In the genomic region with DNA sequence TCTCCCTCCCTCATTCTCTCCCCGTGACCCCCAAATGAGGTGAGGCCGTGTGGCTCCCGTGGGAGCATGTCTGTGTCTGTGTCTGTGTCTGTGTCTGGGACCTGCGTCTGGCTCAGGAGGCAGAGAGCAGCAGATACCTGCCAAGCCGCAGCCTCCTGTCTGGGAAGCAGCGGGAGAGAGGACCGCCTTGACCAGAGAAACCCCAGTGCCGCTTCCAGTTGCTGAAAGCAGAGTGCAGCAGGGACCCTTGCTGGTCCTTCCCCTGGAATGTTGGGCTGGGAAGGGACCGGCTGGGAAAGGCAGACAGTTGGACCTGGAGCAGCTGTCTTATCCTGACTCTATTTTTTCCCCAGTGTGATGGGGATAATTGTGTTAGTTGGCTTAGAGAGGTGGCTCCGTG, we compare ENCODE assay signal across 1 cellular context.
TF ChIP-seq lines count a peak whose summit lies in the region.

No MANE protein-coding gene starts in this region.

TF ChIP-seq in GM23338, 12 proteins besides CTCF, POLR2A, EP300 and RAD21 (continued from another document):
- TF ChIP-seq, protein P1, sequence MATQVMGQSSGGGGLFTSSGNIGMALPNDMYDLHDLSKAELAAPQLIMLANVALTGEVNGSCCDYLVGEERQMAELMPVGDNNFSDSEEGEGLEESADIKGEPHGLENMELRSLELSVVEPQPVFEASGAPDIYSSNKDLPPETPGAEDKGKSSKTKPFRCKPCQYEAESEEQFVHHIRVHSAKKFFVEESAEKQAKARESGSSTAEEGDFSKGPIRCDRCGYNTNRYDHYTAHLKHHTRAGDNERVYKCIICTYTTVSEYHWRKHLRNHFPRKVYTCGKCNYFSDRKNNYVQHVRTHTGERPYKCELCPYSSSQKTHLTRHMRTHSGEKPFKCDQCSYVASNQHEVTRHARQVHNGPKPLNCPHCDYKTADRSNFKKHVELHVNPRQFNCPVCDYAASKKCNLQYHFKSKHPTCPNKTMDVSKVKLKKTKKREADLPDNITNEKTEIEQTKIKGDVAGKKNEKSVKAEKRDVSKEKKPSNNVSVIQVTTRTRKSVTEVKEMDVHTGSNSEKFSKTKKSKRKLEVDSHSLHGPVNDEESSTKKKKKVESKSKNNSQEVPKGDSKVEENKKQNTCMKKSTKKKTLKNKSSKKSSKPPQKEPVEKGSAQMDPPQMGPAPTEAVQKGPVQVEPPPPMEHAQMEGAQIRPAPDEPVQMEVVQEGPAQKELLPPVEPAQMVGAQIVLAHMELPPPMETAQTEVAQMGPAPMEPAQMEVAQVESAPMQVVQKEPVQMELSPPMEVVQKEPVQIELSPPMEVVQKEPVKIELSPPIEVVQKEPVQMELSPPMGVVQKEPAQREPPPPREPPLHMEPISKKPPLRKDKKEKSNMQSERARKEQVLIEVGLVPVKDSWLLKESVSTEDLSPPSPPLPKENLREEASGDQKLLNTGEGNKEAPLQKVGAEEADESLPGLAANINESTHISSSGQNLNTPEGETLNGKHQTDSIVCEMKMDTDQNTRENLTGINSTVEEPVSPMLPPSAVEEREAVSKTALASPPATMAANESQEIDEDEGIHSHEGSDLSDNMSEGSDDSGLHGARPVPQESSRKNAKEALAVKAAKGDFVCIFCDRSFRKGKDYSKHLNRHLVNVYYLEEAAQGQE (IDR thresholded peaks at IDR 0.05; ENCODE audit: unreplicated experiment), result no peak
- TF ChIP-seq EZH2phosphoT487 (IDR thresholded peaks at IDR 0.05; ENCODE audit: unreplicated experiment) (no peak), ZNF331 (CRISPR knock-in tag; IDR thresholded peaks at IDR 0.05; ENCODE audit: low read depth) (no peak)
- TF ChIP-seq, protein P2, sequence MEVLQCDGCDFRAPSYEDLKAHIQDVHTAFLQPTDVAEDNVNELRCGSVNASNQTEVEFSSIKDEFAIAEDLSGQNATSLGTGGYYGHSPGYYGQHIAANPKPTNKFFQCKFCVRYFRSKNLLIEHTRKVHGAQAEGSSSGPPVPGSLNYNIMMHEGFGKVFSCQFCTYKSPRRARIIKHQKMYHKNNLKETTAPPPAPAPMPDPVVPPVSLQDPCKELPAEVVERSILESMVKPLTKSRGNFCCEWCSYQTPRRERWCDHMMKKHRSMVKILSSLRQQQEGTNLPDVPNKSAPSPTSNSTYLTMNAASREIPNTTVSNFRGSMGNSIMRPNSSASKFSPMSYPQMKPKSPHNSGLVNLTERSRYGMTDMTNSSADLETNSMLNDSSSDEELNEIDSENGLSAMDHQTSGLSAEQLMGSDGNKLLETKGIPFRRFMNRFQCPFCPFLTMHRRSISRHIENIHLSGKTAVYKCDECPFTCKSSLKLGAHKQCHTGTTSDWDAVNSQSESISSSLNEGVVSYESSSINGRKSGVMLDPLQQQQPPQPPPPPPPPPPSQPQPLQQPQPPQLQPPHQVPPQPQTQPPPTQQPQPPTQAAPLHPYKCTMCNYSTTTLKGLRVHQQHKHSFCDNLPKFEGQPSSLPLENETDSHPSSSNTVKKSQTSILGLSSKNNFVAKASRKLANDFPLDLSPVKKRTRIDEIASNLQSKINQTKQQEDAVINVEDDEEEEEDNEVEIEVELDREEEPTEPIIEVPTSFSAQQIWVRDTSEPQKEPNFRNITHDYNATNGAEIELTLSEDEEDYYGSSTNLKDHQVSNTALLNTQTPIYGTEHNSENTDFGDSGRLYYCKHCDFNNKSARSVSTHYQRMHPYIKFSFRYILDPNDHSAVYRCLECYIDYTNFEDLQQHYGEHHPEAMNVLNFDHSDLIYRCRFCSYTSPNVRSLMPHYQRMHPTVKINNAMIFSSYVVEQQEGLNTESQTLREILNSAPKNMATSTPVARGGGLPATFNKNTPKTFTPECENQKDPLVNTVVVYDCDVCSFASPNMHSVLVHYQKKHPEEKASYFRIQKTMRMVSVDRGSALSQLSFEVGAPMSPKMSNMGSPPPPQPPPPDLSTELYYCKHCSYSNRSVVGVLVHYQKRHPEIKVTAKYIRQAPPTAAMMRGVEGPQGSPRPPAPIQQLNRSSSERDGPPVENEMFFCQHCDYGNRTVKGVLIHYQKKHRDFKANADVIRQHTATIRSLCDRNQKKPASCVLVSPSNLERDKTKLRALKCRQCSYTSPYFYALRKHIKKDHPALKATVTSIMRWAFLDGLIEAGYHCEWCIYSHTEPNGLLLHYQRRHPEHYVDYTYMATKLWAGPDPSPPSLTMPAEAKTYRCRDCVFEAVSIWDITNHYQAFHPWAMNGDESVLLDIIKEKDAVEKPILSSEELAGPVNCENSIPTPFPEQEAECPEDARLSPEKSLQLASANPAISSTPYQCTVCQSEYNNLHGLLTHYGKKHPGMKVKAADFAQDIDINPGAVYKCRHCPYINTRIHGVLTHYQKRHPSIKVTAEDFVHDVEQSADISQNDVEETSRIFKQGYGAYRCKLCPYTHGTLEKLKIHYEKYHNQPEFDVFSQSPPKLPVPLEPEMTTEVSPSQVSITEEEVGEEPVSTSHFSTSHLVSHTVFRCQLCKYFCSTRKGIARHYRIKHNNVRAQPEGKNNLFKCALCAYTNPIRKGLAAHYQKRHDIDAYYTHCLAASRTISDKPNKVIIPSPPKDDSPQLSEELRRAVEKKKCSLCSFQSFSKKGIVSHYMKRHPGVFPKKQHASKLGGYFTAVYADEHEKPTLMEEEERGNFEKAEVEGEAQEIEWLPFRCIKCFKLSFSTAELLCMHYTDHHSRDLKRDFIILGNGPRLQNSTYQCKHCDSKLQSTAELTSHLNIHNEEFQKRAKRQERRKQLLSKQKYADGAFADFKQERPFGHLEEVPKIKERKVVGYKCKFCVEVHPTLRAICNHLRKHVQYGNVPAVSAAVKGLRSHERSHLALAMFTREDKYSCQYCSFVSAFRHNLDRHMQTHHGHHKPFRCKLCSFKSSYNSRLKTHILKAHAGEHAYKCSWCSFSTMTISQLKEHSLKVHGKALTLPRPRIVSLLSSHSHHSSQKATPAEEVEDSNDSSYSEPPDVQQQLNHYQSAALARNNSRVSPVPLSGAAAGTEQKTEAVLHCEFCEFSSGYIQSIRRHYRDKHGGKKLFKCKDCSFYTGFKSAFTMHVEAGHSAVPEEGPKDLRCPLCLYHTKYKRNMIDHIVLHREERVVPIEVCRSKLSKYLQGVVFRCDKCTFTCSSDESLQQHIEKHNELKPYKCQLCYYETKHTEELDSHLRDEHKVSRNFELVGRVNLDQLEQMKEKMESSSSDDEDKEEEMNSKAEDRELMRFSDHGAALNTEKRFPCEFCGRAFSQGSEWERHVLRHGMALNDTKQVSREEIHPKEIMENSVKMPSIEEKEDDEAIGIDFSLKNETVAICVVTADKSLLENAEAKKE (CRISPR knock-in tag; IDR thresholded peaks at IDR 0.05), result no peak
- TF ChIP-seq, protein P3, sequence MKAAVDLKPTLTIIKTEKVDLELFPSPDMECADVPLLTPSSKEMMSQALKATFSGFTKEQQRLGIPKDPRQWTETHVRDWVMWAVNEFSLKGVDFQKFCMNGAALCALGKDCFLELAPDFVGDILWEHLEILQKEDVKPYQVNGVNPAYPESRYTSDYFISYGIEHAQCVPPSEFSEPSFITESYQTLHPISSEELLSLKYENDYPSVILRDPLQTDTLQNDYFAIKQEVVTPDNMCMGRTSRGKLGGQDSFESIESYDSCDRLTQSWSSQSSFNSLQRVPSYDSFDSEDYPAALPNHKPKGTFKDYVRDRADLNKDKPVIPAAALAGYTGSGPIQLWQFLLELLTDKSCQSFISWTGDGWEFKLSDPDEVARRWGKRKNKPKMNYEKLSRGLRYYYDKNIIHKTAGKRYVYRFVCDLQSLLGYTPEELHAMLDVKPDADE (IDR thresholded peaks at IDR 0.05), result no peak
